In genomic region chr19:43561144-43561970, GRCh38 we compare ENCODE assay signal across 1 cellular context.
TF ChIP-seq lines count a peak whose summit lies in the region.

No MANE protein-coding gene starts in this region.

TF ChIP-seq in K562, 482 proteins besides CTCF, POLR2A, EP300 and RAD21:
- TF ChIP-seq ZBTB9 (CRISPR knock-in tag; IDR thresholded peaks at IDR 0.05) (no peak), ZNF511 (CRISPR knock-in tag; IDR thresholded peaks at IDR 0.05) (no peak), BRF2 (IDR thresholded peaks at IDR 0.05; ENCODE audit: borderline replicate concordance, insufficient read depth, insufficient read length) (no peak), SMARCA5 (IDR thresholded peaks at IDR 0.05) (peak; percentile 80), CBFA2T3 (IDR thresholded peaks at IDR 0.05) (peak; percentile 62), GMEB1 (CRISPR knock-in tag; IDR thresholded peaks at IDR 0.05) (no peak), ZFX (CRISPR knock-in tag; IDR thresholded peaks at IDR 0.05) (no peak), BCOR (IDR thresholded peaks at IDR 0.05) (peak; percentile 94), KDM1A (IDR thresholded peaks at IDR 0.05) (peak; percentile 65 to 86; a peak in 3 of 4 replicates), ADNP (tag; IDR thresholded peaks at IDR 0.05) (peak; percentile 90), PHF20 (IDR thresholded peaks at IDR 0.05; ENCODE audit: partially characterized antibody) (peak; percentile 39), TAL1 (IDR thresholded peaks at IDR 0.05) (0 out of 2 replicates have a peak, but pooled peaks have one; percentile 29), BACH1 (tag; IDR thresholded peaks at IDR 0.05) (no peak), PKNOX1 (IDR thresholded peaks at IDR 0.05) (0 out of 2 replicates have a peak, but pooled peaks have one; percentile 13), ZNF707 (CRISPR knock-in tag; conservative IDR thresholded peaks at IDR 0.05) (no peak), PML (IDR thresholded peaks at IDR 0.05; ENCODE audit: low read length) (no peak), NCOA1 (IDR thresholded peaks at IDR 0.05; ENCODE audit: low read depth) (no peak), CBX5 (IDR thresholded peaks at IDR 0.05; ENCODE audit: borderline replicate concordance, low read depth) (no peak), ZBTB17 (CRISPR knock-in tag; IDR thresholded peaks at IDR 0.05) (no peak), SPI1 (IDR thresholded peaks at IDR 0.05; ENCODE audit: borderline replicate concordance, low read depth, low read length) (no peak), ZNF766 (CRISPR knock-in tag; conservative IDR thresholded peaks at IDR 0.05) (no peak), C11orf30 (IDR thresholded peaks at IDR 0.05; ENCODE audit: low read depth) (no peak), ZNF224 (CRISPR knock-in tag; IDR thresholded peaks at IDR 0.05) (no peak), NFRKB (IDR thresholded peaks at IDR 0.05; ENCODE audit: low read depth) (no peak), CBX3 (IDR thresholded peaks at IDR 0.05; ENCODE audit: borderline replicate concordance in 1 of 2, low read length in 2 of 2) (peak in 1 of 2 experiments; percentile 66; a peak in 1 of 3 replicates), ETV5 (CRISPR knock-in tag; IDR thresholded peaks at IDR 0.05; ENCODE audit: low read depth) (no peak), ZBTB40 (IDR thresholded peaks at IDR 0.05) (peak; percentile 87), ZBTB40 (CRISPR knock-in tag; IDR thresholded peaks at IDR 0.05) (peak; percentile 82), CLOCK (CRISPR knock-in tag; IDR thresholded peaks at IDR 0.05; ENCODE audit: borderline replicate concordance) (no peak), DIDO1 (tag; IDR thresholded peaks at IDR 0.05; ENCODE audit: low read depth) (no peak), RBM25 (IDR thresholded peaks at IDR 0.05; ENCODE audit: low read depth, low read length, severe bottlenecking) (peak; percentile 86), RCOR1 (IDR thresholded peaks at IDR 0.05; ENCODE audit: borderline replicate concordance in 1 of 2, low read depth in 2 of 2, low read length in 2 of 2) (0 out of 4 replicates have a peak, but pooled peaks of 1 of the 2 experiments have one; percentile 28), HDAC2 (IDR thresholded peaks at IDR 0.05) (0 out of 2 replicates have a peak, but pooled peaks have one; percentile 23), CBFA2T2 (conservative IDR thresholded peaks at IDR 0.05) (peak; percentile 13; the same call in 1 of the 2 replicates), ESRRA (IDR thresholded peaks at IDR 0.05; ENCODE audit: borderline replicate concordance, low read depth) (peak; percentile 83), HINFP (tag; conservative IDR thresholded peaks at IDR 0.05; ENCODE audit: low read depth) (no peak)
TF ChIP-seq in K562: peak in this region for 15.
